ENCODE assay signal across 33 cellular contexts in the genomic region with DNA sequence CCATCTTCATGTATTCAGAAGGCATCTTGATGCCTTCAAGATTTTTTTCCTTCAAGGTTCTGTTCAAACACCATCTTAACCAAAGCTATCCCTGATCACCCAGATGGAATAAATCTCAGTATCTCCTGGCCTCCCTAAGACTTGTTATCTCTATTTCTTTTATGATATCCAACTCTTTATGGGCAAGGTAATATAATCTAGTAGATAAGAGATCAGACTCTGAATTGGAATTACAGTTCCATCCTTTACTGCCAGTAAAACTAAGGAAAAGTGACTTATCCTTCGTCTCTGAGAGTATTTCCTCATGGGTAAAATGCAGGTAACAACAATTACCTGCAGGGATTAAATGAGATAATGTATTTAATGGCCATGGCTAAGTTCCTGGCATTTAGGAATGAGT.
"Had no signal": no experiment of that assay in that cellular context is flagged by ENCODE, and none has a peak within 500 bp of the region (broad histone marks: within the 10 kb centered on the region; RNA-seq: fewer than 3 reads in every experiment).

No MANE protein-coding gene starts in this region.

- H3K9me3 ChIP-seq: MG63 had no signal

- H3K27me3 ChIP-seq: MG63 had no signal

- H3K36me3 ChIP-seq: MG63 had no signal

- DNase-seq: Karpas-422, Kasumi-1, MG63, MM.1S, MV-4-11, NCI-H1048, NCI-H1092, NCI-H1092 treated with DMSO at 0.1 percent for 48 hours, NCI-H1105, NCI-H1105 treated with DMSO at 0.1 percent for 48 hours, NCI-H1417 treated with DMSO at 0.1 percent for 48 hours, NCI-H1436, NCI-H1436 treated with DMSO at 0.1 percent for 48 hours, NCI-H146, NCI-H1694, NCI-H1694 treated with DMSO at 0.1 percent for 48 hours, NCI-H187, NCI-H187 treated with DMSO at 0.1 percent for 48 hours, NCI-H1930, NCI-H2029, NCI-H2029 treated with DMSO at 0.1 percent for 48 hours, NCI-H2081, NCI-H2081 treated with DMSO at 0.1 percent for 48 hours, NCI-H2107, NCI-H2171, NCI-H2171 treated with DMSO at 0.1 percent for 48 hours, NCI-H2227 treated with DMSO at 0.1 percent for 48 hours, NCI-H226, NCI-H345, NCI-H446, NCI-H446 treated with DMSO at 0.1 percent for 48 hours, NCI-H510A, NCI-H510A treated with DMSO at 0.1 percent for 48 hours had no signal

- H3K4me3 ChIP-seq: MG63 had no signal
